Comparison of ENCODE assay signal across 16 cellular contexts in genomic region chr19:56015756-56016155, GRCh38. TPM values are rescaled to one million over a fixed set of nuclear protein-coding genes. Genes with fewer than 3 reads are reported as not detected.
DNase-seq lines count a peak whose midpoint lies in the region; ATAC-seq and TF ChIP-seq lines count a peak whose summit lies in the region.
"Had no signal": no experiment of that assay in that cellular context is flagged by ENCODE, and none has a peak within 500 bp of the region (broad histone marks: within the 10 kb centered on the region; RNA-seq: fewer than 3 reads in every experiment).

No MANE protein-coding gene starts in this region.

- H3K4me3 Mint-ChIP-seq in stimulated activated memory B cell treated with anti-CD40 and anti-IgM and Interleukin-4, amounts not matched to agents 10 μg/mL and 1 μg/mL and 100 μg/mL, for 72 hours = no peak overlapping the region
- H3K4me3 Mint-ChIP-seq: natural killer cell treated with Interleukin-12 subunit alpha and Interleukin-12 subunit beta and Interleukin-15 and Interleukin-18, amount 100 ng/mL, for 72 hours had no signal

- no peak overlapping the region for H3K4me2 ChIP-seq in osteoblast (ENCODE audit: insufficient read depth, low read length)

- H3K27me3 ChIP-seq in NT2/D1 (ENCODE audit: insufficient read depth, insufficient read length) (peaks cover 22% of the 10 kb centered on the region), osteoblast (ENCODE audit: insufficient read depth, low read length) (no peaks in the 10 kb centered on the region), vagina (no peaks in the 10 kb centered on the region)
- H3K27me3 ChIP-seq: gastrocnemius medialis had no signal

- in situ Hi-C loops in Caki2 (cut with HindIII; ENCODE audit: low pct_unique_long_range_greater_than_20kb, low sequenced_read_pairs) = no loop called here

- no peaks in the 10 kb centered on the region for H3K79me2 ChIP-seq in osteoblast (ENCODE audit: insufficient read depth, low read length)

- TF ChIP-seq CTCF in choroid plexus epithelial cell (conservative IDR thresholded peaks at IDR 0.05; ENCODE audit: low read depth, low read length) (no peak), osteoblast (IDR thresholded peaks at IDR 0.05; ENCODE audit: extremely low read depth, low read depth, low read length) (no peak), vagina (IDR thresholded peaks at IDR 0.05) (no peak)

- H3K27ac Mint-ChIP-seq in stimulated activated memory B cell treated with anti-CD40 and anti-IgM and Interleukin-4, amounts not matched to agents 10 μg/mL and 1 μg/mL and 100 μg/mL, for 72 hours = no peak overlapping the region
- H3K27ac Mint-ChIP-seq: natural killer cell treated with Interleukin-12 subunit alpha and Interleukin-12 subunit beta and Interleukin-15 and Interleukin-18, amount 100 ng/mL, for 72 hours had no signal

- no peak for TF ChIP-seq POLR2A in vagina (IDR thresholded peaks at IDR 0.05)

- H3K9ac ChIP-seq in NT2/D1 (ENCODE audit: insufficient read length, low read depth) = no peak overlapping the region

- H2AFZ ChIP-seq in osteoblast (ENCODE audit: low read length) = no peak overlapping the region

- H3K4me1 ChIP-seq in NT2/D1 (ENCODE audit: insufficient read depth, insufficient read length) = no peaks in the 10 kb centered on the region
- H3K4me1 ChIP-seq in osteoblast (ENCODE audit: insufficient read depth, low read length) = no peaks in the 10 kb centered on the region
- no peaks in the 10 kb centered on the region for H3K4me1 ChIP-seq in vagina
- H3K4me1 ChIP-seq: gastrocnemius medialis, lower lobe of right lung had no signal

- peaks cover 2% of the 10 kb centered on the region for H3K9me3 Mint-ChIP-seq in stimulated activated memory B cell treated with anti-CD40 and anti-IgM and Interleukin-4, amounts not matched to agents 10 μg/mL and 1 μg/mL and 100 μg/mL, for 72 hours

- H3K36me3 Mint-ChIP-seq in stimulated activated memory B cell treated with anti-CD40 and anti-IgM and Interleukin-4, amounts not matched to agents 10 μg/mL and 1 μg/mL and 100 μg/mL, for 72 hours = no peaks in the 10 kb centered on the region
- H3K36me3 Mint-ChIP-seq: natural killer cell treated with Interleukin-12 subunit alpha and Interleukin-12 subunit beta and Interleukin-15 and Interleukin-18, amount 100 ng/mL, for 72 hours had no signal

- no peak for ATAC-seq in stimulated activated memory B cell treated with anti-CD40 and anti-IgM and Interleukin-4, amounts not matched to agents 10 μg/mL and 1 μg/mL and 100 μg/mL, for 72 hours
- ATAC-seq: gastrocnemius medialis; lower lobe of right lung; natural killer cell treated with Interleukin-12 subunit alpha and Interleukin-12 subunit beta and Interleukin-15 and Interleukin-18, amount 100 ng/mL, for 72 hours had no signal

- H3K27ac ChIP-seq in osteoblast (ENCODE audit: low read depth, low read length) = no peak overlapping the region
- no peak overlapping the region for H3K27ac ChIP-seq in vagina
- H3K27ac ChIP-seq: gastrocnemius medialis, lower lobe of right lung had no signal

- H3K36me3 ChIP-seq in NT2/D1 (ENCODE audit: insufficient read depth, insufficient read length, low read length) = no peaks in the 10 kb centered on the region
- H3K36me3 ChIP-seq in osteoblast (ENCODE audit: insufficient read depth, low read length) = no peaks in the 10 kb centered on the region
- H3K36me3 ChIP-seq in vagina = no peaks in the 10 kb centered on the region
- H3K36me3 ChIP-seq: gastrocnemius medialis, lower lobe of right lung had no signal

- peaks cover 11% of the 10 kb centered on the region for H3K27me3 Mint-ChIP-seq in stimulated activated memory B cell treated with anti-CD40 and anti-IgM and Interleukin-4, amounts not matched to agents 10 μg/mL and 1 μg/mL and 100 μg/mL, for 72 hours
- H3K27me3 Mint-ChIP-seq: natural killer cell treated with Interleukin-12 subunit alpha and Interleukin-12 subunit beta and Interleukin-15 and Interleukin-18, amount 100 ng/mL, for 72 hours had no signal

- no peaks in the 10 kb centered on the region for H3K9me3 ChIP-seq in NT2/D1 (ENCODE audit: insufficient read depth, low read length)
- no peaks in the 10 kb centered on the region for H3K9me3 ChIP-seq in osteoblast (ENCODE audit: low read depth, low read length)
- no peaks in the 10 kb centered on the region for H3K9me3 ChIP-seq in vagina
- H3K9me3 ChIP-seq: gastrocnemius medialis, lower lobe of right lung had no signal

- H3K4me3 ChIP-seq in NT2/D1 (ENCODE audit: insufficient read length, low read depth) (no peak overlapping the region), choroid plexus epithelial cell (ENCODE audit: low read depth, low read length) (no peak overlapping the region), osteoblast (ENCODE audit: insufficient read depth, low read length) (no peak overlapping the region), vagina (no peak overlapping the region)
- H3K4me3 ChIP-seq: gastrocnemius medialis, lower lobe of right lung had no signal

- H3K4me1 Mint-ChIP-seq in stimulated activated memory B cell treated with anti-CD40 and anti-IgM and Interleukin-4, amounts not matched to agents 10 μg/mL and 1 μg/mL and 100 μg/mL, for 72 hours = no peaks in the 10 kb centered on the region

- intact Hi-C loops in vagina (cut with DNase I) = no loop called here

- H4K20me1 ChIP-seq in osteoblast (ENCODE audit: insufficient read depth, low read length) = no peaks in the 10 kb centered on the region

- DNase-seq in Caki2 (ENCODE audit: low read depth) = peak; percentile 31
- DNase-seq in HT-29 (ENCODE audit: low spot score) = peak; percentile 52
- DNase-seq in NT2/D1 (ENCODE audit: low read depth, low spot score) = peak; percentile 3
- DNase-seq in choroid plexus epithelial cell (ENCODE audit: low read depth) = peak; percentile 6
- no peak for DNase-seq in osteoblast (ENCODE audit: insufficient read length, low spot score, missing footprints)
- DNase-seq in NCI-H345 (lab: John Stamatoyannopoulos, UW) = no peak
- no peak for DNase-seq in vagina (ENCODE audit: extremely low spot score in 2 of 2)
- DNase-seq: AML-193, gastrocnemius medialis, lower lobe of right lung, NCI-H1105 treated with DMSO at 0.1 percent for 48 hours, NCI-H2227 treated with DMSO at 0.1 percent for 48 hours had no signal

RNA-seq across cellular contexts. Expression of gene NLRP5, which starts 29.2 kb away (rescaled TPM):
- total RNA-seq in Caki2 (2014; rRNA removed; shearing (Covaris generic); ENCODE audit: low replicate concordance) = not detected in 2 replicates
- total RNA-seq in HT-29 (2014; rRNA removed; shearing (Covaris generic)) = not detected in 2 replicates
- not detected in 2 replicates for total RNA-seq in osteoblast
- not detected for total RNA-seq in vagina
- total RNA-seq: chondrocyte; gastrocnemius medialis; lower lobe of right lung; natural killer cell treated with Interleukin-12 subunit alpha and Interleukin-12 subunit beta and Interleukin-15 and Interleukin-18, amount 100 ng/mL, for 72 hours; pulmonary artery endothelial cell had no signal

Comparison
In these comparisons a context has a peak if more than half of its experiments do, and no peak if none do; other contexts are left out.
1. DNase-seq: peak in Caki2 (single experiment), HT-29 (single experiment), NT2/D1 (single experiment) and choroid plexus epithelial cell (single experiment); none in osteoblast (single experiment), NCI-H345 (single experiment) and vagina (0 of 2).